Comparison of ENCODE assay signal across 18 cellular contexts in genomic region chr7:3356173-3356572, GRCh38. TPM values are rescaled to one million over a fixed set of nuclear protein-coding genes. Genes with fewer than 3 reads are reported as not detected.
A peak's percentile ranks its signal among the peaks of the same experiment; 100 is the strongest.
DNase-seq lines count a peak whose midpoint lies in the region; ATAC-seq, FAIRE-seq and TF ChIP-seq lines count a peak whose summit lies in the region.
"Had no signal": no experiment of that assay in that cellular context is flagged by ENCODE, and none has a peak within 500 bp of the region (broad histone marks: within the 10 kb centered on the region; RNA-seq: fewer than 3 reads in every experiment).

No MANE protein-coding gene starts in this region.

- DNase-seq in DMS 273 treated with DMSO at 0.1 percent for 48 hours (lab: John Stamatoyannopoulos, UW): peak; percentile 64
- DNase-seq in NCI-H2171 treated with DMSO at 0.1 percent for 48 hours (lab: John Stamatoyannopoulos, UW): peak; percentile 86
- DNase-seq in urothelium cell line (ENCODE audit: low spot score): no peak
- no peak for DNase-seq in GM12892 (ENCODE audit: insufficient read length)
- DNase-seq in iPS-NIHi11 (ENCODE audit: low spot score): no peak
- DNase-seq: ACHN; BE2C; C1 segment of cervical spinal cord; Caco-2; CD4-positive, CD25-positive, alpha-beta regulatory T cell; DMS79 treated with DMSO at 0.1 percent for 48 hours; GF-D8; GM23248 had no signal

- no peak for ATAC-seq in GM18870 (IDR thresholded peaks at IDR 0.05; ENCODE audit: unreplicated experiment)

- TF ChIP-seq POLR2A in GM12892 (IDR thresholded peaks at IDR 0.05; ENCODE audit: low read depth, low read length): no peak

- FAIRE-seq in islet of Langerhans (lab: Jason Lieb, UNC): peak; percentile 56
- FAIRE-seq in urothelium cell line (lab: Jason Lieb, UNC): peak; percentile 59
- FAIRE-seq in GM12892 (lab: Jason Lieb, UNC): no peak
- FAIRE-seq: A204.1, D721Med, GM19239 had no signal

RNA-seq across cellular contexts. Expression of gene SDK1, which starts 55.1 kb away (rescaled TPM):
- polyA plus RNA-seq in GM12892 (2012; ENCODE audit: missing spikeins): not detected
- polyA plus RNA-seq: CD4-positive, CD25-positive, alpha-beta regulatory T cell; GM23248 had no signal

Comparison
In these comparisons a context has a peak if more than half of its experiments do, and no peak if none do; other contexts are left out.
1. DNase-seq: peak in DMS 273 treated with DMSO at 0.1 percent for 48 hours (single experiment) and NCI-H2171 treated with DMSO at 0.1 percent for 48 hours (single experiment); none in urothelium cell line (single experiment), GM12892 (single experiment) and iPS-NIHi11 (single experiment).